In the genomic region with DNA sequence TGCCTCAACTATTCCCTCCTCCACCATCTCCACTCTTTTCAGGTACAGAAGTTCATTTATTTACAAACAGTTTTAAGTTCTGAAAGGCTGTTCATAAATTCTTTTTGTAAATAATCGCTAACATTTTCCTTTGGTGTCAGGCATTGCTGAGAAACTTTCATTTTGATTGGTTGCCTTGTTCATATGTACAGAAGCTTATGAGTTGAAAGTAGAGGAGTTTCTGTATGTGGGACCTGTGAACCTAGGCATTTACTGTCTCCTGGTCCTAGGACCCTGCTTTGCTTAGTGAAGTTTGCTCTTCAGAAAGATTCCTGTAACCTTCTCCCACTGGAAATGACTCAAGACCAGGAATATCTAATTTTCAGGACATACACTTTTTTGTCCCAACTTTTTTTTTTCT, we compare ENCODE assay signal across 20 cellular contexts. TPM values are rescaled to one million over a fixed set of nuclear protein-coding genes. Genes with fewer than 3 reads are reported as not detected.
DNase-seq lines count a peak whose midpoint lies in the region; ATAC-seq and TF ChIP-seq lines count a peak whose summit lies in the region.
"Had no signal": no experiment of that assay in that cellular context is flagged by ENCODE, and none has a peak within 500 bp of the region (broad histone marks: within the 10 kb centered on the region; RNA-seq: fewer than 3 reads in every experiment).

No MANE protein-coding gene starts in this region.

- peaks cover 88% of the 10 kb centered on the region for H3K4me1 Mint-ChIP-seq in activated T-cell treated with anti-CD3 and anti-CD28 coated beads, Interleukin-2, amount 50 U/mL, for 24 hours (ENCODE audit: low read depth)
- peaks cover 53% of the 10 kb centered on the region for H3K4me1 Mint-ChIP-seq in mesothelial cell of epicardium
- peaks cover 74% of the 10 kb centered on the region for H3K4me1 Mint-ChIP-seq in stimulated activated memory B cell treated with anti-CD40 and anti-IgM and Interleukin-4, amounts not matched to agents 10 μg/mL and 1 μg/mL and 100 μg/mL, for 72 hours

- H2AK5ac ChIP-seq in IMR-90 (ENCODE audit: low read depth, low read length), result no peak overlapping the region

- H2BK120ac ChIP-seq in IMR-90 (ENCODE audit: low read depth, low read length), result no peak overlapping the region

- TF ChIP-seq RAD21 in IMR-90 (IDR thresholded peaks at IDR 0.05; ENCODE audit: low read length), result no peak

- peaks cover 44% of the 10 kb centered on the region for H4K20me1 ChIP-seq in IMR-90 (ENCODE audit: insufficient read depth, low read length)

- ATAC-seq in IMR-90 (ENCODE audit: low read depth), result no peak
- ATAC-seq in stimulated activated memory B cell treated with anti-CD40 and anti-IgM and Interleukin-4, amounts not matched to agents 10 μg/mL and 1 μg/mL and 100 μg/mL, for 72 hours, result no peak
- ATAC-seq in left cardiac atrium, result no peak
- ATAC-seq: GM12878, GM23338, HCT116 had no signal

- no peak overlapping the region for H3K4me2 ChIP-seq in IMR-90 (ENCODE audit: low read depth, low read length)
- H3K4me2 ChIP-seq: GM23338 had no signal

- H3K4me1 ChIP-seq in IMR-90 (ENCODE audit: control insufficient read depth, insufficient read depth, low read length), result peaks cover 8% of the 10 kb centered on the region
- H3K4me1 ChIP-seq: BE2C had no signal

- H3K9me3 ChIP-seq in IMR-90 (ENCODE audit: control insufficient read depth, insufficient read depth, low read length), result no peaks in the 10 kb centered on the region
- H3K9me3 ChIP-seq: BE2C, Peyer's patch had no signal

- H3K18ac ChIP-seq in IMR-90 (ENCODE audit: low read depth, low read length), result no peak overlapping the region

- peaks cover 7% of the 10 kb centered on the region for H3K9me1 ChIP-seq in IMR-90 (ENCODE audit: insufficient read depth, low read length)

- H3K79me1 ChIP-seq in IMR-90 (ENCODE audit: low read depth in 1 of 2, low read length in 2 of 2), result peaks cover 18 to 67% of the 10 kb centered on the region in 2 experiments

- H3K4me3 ChIP-seq in IMR-90 (ENCODE audit: insufficient read depth, low read depth, low read length), result no peak overlapping the region
- H3K4me3 ChIP-seq: GM12878, GM23338, Peyer's patch had no signal

- no peak overlapping the region for H3K56ac ChIP-seq in IMR-90 (ENCODE audit: extremely low read depth, insufficient read depth, low read length)

- no peaks in the 10 kb centered on the region for H3K36me3 ChIP-seq in IMR-90 (ENCODE audit: control insufficient read depth, insufficient read depth, low read length)
- H3K36me3 ChIP-seq: BE2C, Peyer's patch had no signal

- no peak overlapping the region for H2AK9ac ChIP-seq in IMR-90 (replicated peaks; ENCODE audit: low read depth, low read length, poor library complexity)

- no peak overlapping the region for H2BK15ac ChIP-seq in IMR-90 (ENCODE audit: low read depth, low read length)

- H4K91ac ChIP-seq in IMR-90 (ENCODE audit: insufficient read depth, low read depth, low read length), result no peak overlapping the region

- no peak overlapping the region for H2AFZ ChIP-seq in IMR-90 (replicated peaks; ENCODE audit: low read length, poor library complexity)
- H2AFZ ChIP-seq: GM23338 had no signal

- no TSS peak for BruUV-seq in IMR-90 (replicated peaks; lab: Mats Ljungman, UMichigan)

- 0 out of 2 replicates have a peak overlapping the region, but pooled peaks have one; percentile 52 for H3K14ac ChIP-seq in IMR-90 (replicated peaks; ENCODE audit: low read depth, low read length)

- no peak for TF ChIP-seq POLR2A in IMR-90 (IDR thresholded peaks at IDR 0.05; ENCODE audit: low read depth, low read length)

- H3K27ac Mint-ChIP-seq in activated T-cell treated with anti-CD3 and anti-CD28 coated beads, Interleukin-2, amount 50 U/mL, for 24 hours, result peak overlapping the region; percentile 38
- H3K27ac Mint-ChIP-seq in mesothelial cell of epicardium, result peak overlapping the region; percentile 89
- peak overlapping the region; percentile 31 for H3K27ac Mint-ChIP-seq in stimulated activated memory B cell treated with anti-CD40 and anti-IgM and Interleukin-4, amounts not matched to agents 10 μg/mL and 1 μg/mL and 100 μg/mL, for 72 hours
- H3K27ac Mint-ChIP-seq: GM23338 had no signal

- intact Hi-C loops in IMR-90 (cut with micrococcal nuclease), result no loop called here
- intact Hi-C loops in left cardiac atrium (cut with DNase I), result no loop called here

- H4K8ac ChIP-seq in IMR-90 (ENCODE audit: low read depth in 2 of 2, low read length in 2 of 2), result no peak overlapping the region

- H3K9ac ChIP-seq in IMR-90 (ENCODE audit: low read depth, low read length), result no peak overlapping the region

- in situ Hi-C loops in IMR-90 (cut with MboI; ENCODE audit: low sequenced_read_pairs), result no loop called here

- WGBS in IMR-90 (ENCODE audit: extremely low coverage in 2 of 2, insufficient read length in 1 of 2), 2 experiments, result no CpG with 5 or more reads among the region's 1 CpG

- CTCF ChIA-PET in IMR-90 (lab: Yijun Ruan, JAX), result no interaction called here

- POLR2A ChIA-PET in IMR-90 (lab: Charles Lee; ENCODE audit: unreplicated experiment), result no interaction called here

- dilution Hi-C loops in IMR-90 (cut with HindIII; ENCODE audit: low sequenced_read_pairs, unreplicated experiment), result no loop called here

- no peak overlapping the region for H2BK5ac ChIP-seq in IMR-90 (ENCODE audit: low read depth, low read length, poor library complexity, severe bottlenecking)

- H3K23ac ChIP-seq in IMR-90 (ENCODE audit: low read depth, low read length), result 0 out of 2 replicates have a peak overlapping the region, but pooled peaks have one; percentile 24

- H3K36me3 Mint-ChIP-seq in activated T-cell treated with anti-CD3 and anti-CD28 coated beads, Interleukin-2, amount 50 U/mL, for 24 hours (ENCODE audit: low read depth), result peaks cover 7% of the 10 kb centered on the region
- no peaks in the 10 kb centered on the region for H3K36me3 Mint-ChIP-seq in mesothelial cell of epicardium
- peaks cover 23% of the 10 kb centered on the region for H3K36me3 Mint-ChIP-seq in stimulated activated memory B cell treated with anti-CD40 and anti-IgM and Interleukin-4, amounts not matched to agents 10 μg/mL and 1 μg/mL and 100 μg/mL, for 72 hours

- H3K4me3 Mint-ChIP-seq in activated T-cell treated with anti-CD3 and anti-CD28 coated beads, Interleukin-2, amount 50 U/mL, for 24 hours, result no peak overlapping the region
- no peak overlapping the region for H3K4me3 Mint-ChIP-seq in mesothelial cell of epicardium
- no peak overlapping the region for H3K4me3 Mint-ChIP-seq in stimulated activated memory B cell treated with anti-CD40 and anti-IgM and Interleukin-4, amounts not matched to agents 10 μg/mL and 1 μg/mL and 100 μg/mL, for 72 hours
- H3K4me3 Mint-ChIP-seq: GM23338 had no signal

- H3K27ac ChIP-seq in IMR-90 (ENCODE audit: insufficient read depth, low read length), result no peak overlapping the region
- H3K27ac ChIP-seq: Peyer's patch had no signal

- no peak overlapping the region for H3K4ac ChIP-seq in IMR-90 (ENCODE audit: low read depth, low read length)

- no peak overlapping the region for H4K5ac ChIP-seq in IMR-90 (ENCODE audit: low read depth, low read length)

- no peaks in the 10 kb centered on the region for H3K27me3 Mint-ChIP-seq in activated T-cell treated with anti-CD3 and anti-CD28 coated beads, Interleukin-2, amount 50 U/mL, for 24 hours
- no peaks in the 10 kb centered on the region for H3K27me3 Mint-ChIP-seq in mesothelial cell of epicardium (ENCODE audit: low read depth)
- H3K27me3 Mint-ChIP-seq in stimulated activated memory B cell treated with anti-CD40 and anti-IgM and Interleukin-4, amounts not matched to agents 10 μg/mL and 1 μg/mL and 100 μg/mL, for 72 hours, result no peaks in the 10 kb centered on the region
- H3K27me3 Mint-ChIP-seq: CD4-positive, CD25-positive, alpha-beta regulatory T cell had no signal

- TF ChIP-seq CTCF in IMR-90 (conservative IDR thresholded peaks at IDR 0.05; ENCODE audit: low read depth, low read length) (no peak), mesothelial cell of epicardium (IDR thresholded peaks at IDR 0.05; ENCODE audit: unreplicated experiment) (no peak)

- DNase-seq in activated T-cell treated with anti-CD3 and anti-CD28 coated beads, Interleukin-2, amount 50 U/mL, for 24 hours, result no peak
- no peak for DNase-seq in activated T-cell treated with anti-CD3 and anti-CD28 coated beads for 4 hours
- no peak for DNase-seq in IMR-90
- DNase-seq in mesothelial cell of epicardium (ENCODE audit: low spot score in 2 of 2, unreplicated experiment in 2 of 2), result no peak
- DNase-seq in left cardiac atrium, result no peak
- no peak for DNase-seq in NCI-H69 (lab: John Stamatoyannopoulos, UW)
- DNase-seq in glomerular visceral epithelial cell (ENCODE audit: extremely low spot score), result no peak
- DNase-seq: BE2C; CD4-positive, CD25-positive, alpha-beta regulatory T cell; GF-D8; NCI-H1092 treated with DMSO at 0.1 percent for 48 hours; NCI-H146; NCI-H2029 treated with DMSO at 0.1 percent for 48 hours; NCI-H2171; NCI-H446 treated with DMSO at 0.1 percent for 48 hours; Peyer's patch had no signal

- no peak overlapping the region for H2BK20ac ChIP-seq in IMR-90 (ENCODE audit: low read depth, low read length)

- no peaks in the 10 kb centered on the region for H3K9me3 Mint-ChIP-seq in activated T-cell treated with anti-CD3 and anti-CD28 coated beads, Interleukin-2, amount 50 U/mL, for 24 hours
- no peaks in the 10 kb centered on the region for H3K9me3 Mint-ChIP-seq in mesothelial cell of epicardium
- no peaks in the 10 kb centered on the region for H3K9me3 Mint-ChIP-seq in stimulated activated memory B cell treated with anti-CD40 and anti-IgM and Interleukin-4, amounts not matched to agents 10 μg/mL and 1 μg/mL and 100 μg/mL, for 72 hours
- H3K9me3 Mint-ChIP-seq: CD4-positive, CD25-positive, alpha-beta regulatory T cell; GM23338 had no signal

- no peaks in the 10 kb centered on the region for H3K27me3 ChIP-seq in IMR-90 (ENCODE audit: control insufficient read depth, insufficient read depth, low read length)
- H3K27me3 ChIP-seq: BE2C, Peyer's patch had no signal

TF ChIP-seq in IMR-90, 13 proteins besides CTCF, POLR2A, EP300 and RAD21 (continues in another document):
- TF ChIP-seq RFX5 (IDR thresholded peaks at IDR 0.05; ENCODE audit: low read depth, low read length) (no peak), ELK1 (IDR thresholded peaks at IDR 0.05; ENCODE audit: borderline replicate concordance, low read depth, low read length) (no peak), RCOR1 (IDR thresholded peaks at IDR 0.05; ENCODE audit: insufficient replicate concordance, low read length) (no peak)

RNA-seq across cellular contexts. Expression of gene CCSER2, which starts 30.4 kb away (rescaled TPM):
- total RNA-seq in IMR-90 (2012; rRNA removed) (27.8 and 31.7 TPM in 2 replicates), mesothelial cell of epicardium (37.1 to 44.2 TPM (median 38.7 TPM) in 3 replicates), left cardiac atrium (100 to 1,000 TPM; 119 to 131 TPM)
- 18.0 and 20.4 TPM in 2 replicates for polyA plus RNA-seq in IMR-90 (2012; rRNA removed)
- polyA plus RNA-seq in IMR-90 (2012; cell fraction: cytosol; rRNA removed), result 3.7 and 4.3 TPM in 2 replicates
- 4.0 and 33.3 TPM in 2 replicates for polyA plus RNA-seq in IMR-90 (2012; cell fraction: nucleus; rRNA removed; ENCODE audit: low replicate concordance)

Comparison
In these comparisons a context has a peak if more than half of its experiments do, and no peak if none do; other contexts are left out.
1. H3K27ac Mint-ChIP-seq: peak in every context shown above with its lines; median percentile 89 in mesothelial cell of epicardium; 38 in activated T-cell treated with anti-CD3 and anti-CD28 coated beads, Interleukin-2, amount 50 U/mL, for 24 hours; 31 in stimulated activated memory B cell treated with anti-CD40 and anti-IgM and Interleukin-4, amounts not matched to agents 10 μg/mL and 1 μg/mL and 100 μg/mL, for 72 hours.